16 cellular contexts compared by ENCODE assay signal in genomic region chr2:25337891-25338290, GRCh38. TPM values are rescaled to one million over a fixed set of nuclear protein-coding genes. Genes with fewer than 3 reads are reported as not detected.
DNase-seq lines count a peak whose midpoint lies in the region; ATAC-seq and TF ChIP-seq lines count a peak whose summit lies in the region.
"Had no signal": no experiment of that assay in that cellular context is flagged by ENCODE, and none has a peak within 500 bp of the region (broad histone marks: within the 10 kb centered on the region; RNA-seq: fewer than 3 reads in every experiment).

No MANE protein-coding gene starts in this region.

- peaks cover 60% of the 10 kb centered on the region for H3K4me1 ChIP-seq in CD8-positive, alpha-beta memory T cell (ENCODE audit: insufficient read depth, low read length)
- H3K4me1 ChIP-seq in adrenal gland (replicated peaks in 1 of 2) (peaks cover 29 to 72% of the 10 kb centered on the region in 2 donors), osteoblast (ENCODE audit: insufficient read depth, low read length) (no peaks in the 10 kb centered on the region)

- no peak overlapping the region for H2AFZ ChIP-seq in osteoblast (ENCODE audit: low read length)

- no peaks in the 10 kb centered on the region for H3K27me3 Mint-ChIP-seq in T-helper 2 cell treated with Interferon-gamma antibody and Interleukin-4, amounts not matched to agents 5 μg/mL and 100 μg/mL, for 36 hours (ENCODE audit: low read depth)
- H3K27me3 Mint-ChIP-seq in CD8-positive, alpha-beta memory T cell, result peaks cover 0 to 1% of the 10 kb centered on the region in 2 donors
- H3K27me3 Mint-ChIP-seq: stimulated activated naive B cell treated with anti-CD40 and anti-IgM and Interleukin-4, amounts not matched to agents 10 μg/mL and 1 μg/mL and 100 μg/mL, for 72 hours had no signal

- H3K27me3 ChIP-seq in CD8-positive, alpha-beta memory T cell (ENCODE audit: insufficient read depth, low read length, poor library complexity, severe bottlenecking), result no peaks in the 10 kb centered on the region
- H3K27me3 ChIP-seq in adrenal gland (no peaks in the 10 kb centered on the region), osteoblast (ENCODE audit: insufficient read depth, low read length) (no peaks in the 10 kb centered on the region)
- H3K27me3 ChIP-seq: left lung, SJCRH30 had no signal

- H3K9me3 ChIP-seq in CD8-positive, alpha-beta memory T cell (ENCODE audit: low read length), result no peaks in the 10 kb centered on the region
- H3K9me3 ChIP-seq in adrenal gland (replicated peaks in 1 of 3), result no peaks in the 10 kb centered on the region
- no peaks in the 10 kb centered on the region for H3K9me3 ChIP-seq in osteoblast (ENCODE audit: low read depth, low read length)
- H3K9me3 ChIP-seq: left lung, prostate gland, SJCRH30 had no signal

- no peak overlapping the region for H3K4me2 ChIP-seq in osteoblast (ENCODE audit: insufficient read depth, low read length)

- peak overlapping the region; percentile 39 for H3K4me3 Mint-ChIP-seq in T-helper 2 cell treated with Interferon-gamma antibody and Interleukin-4, amounts not matched to agents 5 μg/mL and 100 μg/mL, for 36 hours
- peak overlapping the region in 6 of 7 donors; percentile 3 to 87 (median 56) for H3K4me3 Mint-ChIP-seq in CD8-positive, alpha-beta memory T cell
- H3K4me3 Mint-ChIP-seq: stimulated activated naive B cell treated with anti-CD40 and anti-IgM and Interleukin-4, amounts not matched to agents 10 μg/mL and 1 μg/mL and 100 μg/mL, for 72 hours had no signal

- no peak for TF ChIP-seq CTCF in adrenal gland (IDR thresholded peaks at IDR 0.05)
- no peak for TF ChIP-seq CTCF in osteoblast (IDR thresholded peaks at IDR 0.05; ENCODE audit: extremely low read depth, low read depth, low read length)
- TF ChIP-seq CTCF in omental fat pad (IDR thresholded peaks at IDR 0.05), result no peak

- POLR2A ChIA-PET in CD8-positive, alpha-beta memory T cell (lab: Charles Lee), result interaction anchor here (1.0 to 1.9 kb wide), 2 partner anchors 15 to 23 kb away, joined by 3 to 5 read pairs; no protein-coding TSS in a partner anchor

- peak overlapping the region; percentile 55 for H3K27ac Mint-ChIP-seq in T-helper 2 cell treated with Interferon-gamma antibody and Interleukin-4, amounts not matched to agents 5 μg/mL and 100 μg/mL, for 36 hours
- H3K27ac Mint-ChIP-seq in CD8-positive, alpha-beta memory T cell, result peak overlapping the region in 6 of 8 donors; percentile 55 to 96 (median 84)
- H3K27ac Mint-ChIP-seq: stimulated activated naive B cell treated with anti-CD40 and anti-IgM and Interleukin-4, amounts not matched to agents 10 μg/mL and 1 μg/mL and 100 μg/mL, for 72 hours had no signal

- H3K36me3 Mint-ChIP-seq in T-helper 2 cell treated with Interferon-gamma antibody and Interleukin-4, amounts not matched to agents 5 μg/mL and 100 μg/mL, for 36 hours (ENCODE audit: low read depth), result peaks cover 6% of the 10 kb centered on the region
- peaks cover 0 to 5% (median 0%) of the 10 kb centered on the region in 3 donors for H3K36me3 Mint-ChIP-seq in CD8-positive, alpha-beta memory T cell

- H3K79me2 ChIP-seq in osteoblast (ENCODE audit: insufficient read depth, low read length), result peaks cover 21% of the 10 kb centered on the region

- intact Hi-C loops in adrenal gland (cut with DNase I), result no loop called here

- no peak overlapping the region for H3K4me3 ChIP-seq in CD8-positive, alpha-beta memory T cell (ENCODE audit: low read length)
- H3K4me3 ChIP-seq in adrenal gland, result no peak overlapping the region
- no peak overlapping the region for H3K4me3 ChIP-seq in osteoblast (ENCODE audit: insufficient read depth, low read length)
- H3K4me3 ChIP-seq: left lung, prostate gland, SJCRH30 had no signal

- ATAC-seq in omental fat pad (ENCODE audit: low FRiP score), result no peak
- no peak for ATAC-seq in GM21526 (IDR thresholded peaks at IDR 0.05; ENCODE audit: low FRiP score, unreplicated experiment)
- ATAC-seq: left lung; stimulated activated naive B cell treated with anti-CD40 and anti-IgM and Interleukin-4, amounts not matched to agents 10 μg/mL and 1 μg/mL and 100 μg/mL, for 72 hours had no signal

- CTCF ChIA-PET in CD8-positive, alpha-beta memory T cell (lab: Charles Lee), result interaction anchor here (1.0 to 1.8 kb wide), 3 partner anchors 24 to 61 kb away, joined by 3 to 5 read pairs (median 3); no protein-coding TSS in a partner anchor

- peaks cover 60% of the 10 kb centered on the region for H4K20me1 ChIP-seq in osteoblast (ENCODE audit: insufficient read depth, low read length)

- no peak overlapping the region for H3K27ac ChIP-seq in CD8-positive, alpha-beta memory T cell (ENCODE audit: low read depth, low read length)
- peak overlapping the region in 3 of 5 donors; percentile 9 to 92 (median 81) for H3K27ac ChIP-seq in adrenal gland
- H3K27ac ChIP-seq in osteoblast (ENCODE audit: low read depth, low read length), result no peak overlapping the region
- H3K27ac ChIP-seq: left lung, prostate gland, SJCRH30 had no signal

- peaks cover 42% of the 10 kb centered on the region for H3K4me1 Mint-ChIP-seq in T-helper 2 cell treated with Interferon-gamma antibody and Interleukin-4, amounts not matched to agents 5 μg/mL and 100 μg/mL, for 36 hours (ENCODE audit: low read depth)
- H3K4me1 Mint-ChIP-seq in CD8-positive, alpha-beta memory T cell, result peaks cover 53 to 68% (median 61%) of the 10 kb centered on the region in 3 donors

- H3K9me3 Mint-ChIP-seq in T-helper 2 cell treated with Interferon-gamma antibody and Interleukin-4, amounts not matched to agents 5 μg/mL and 100 μg/mL, for 36 hours, result no peaks in the 10 kb centered on the region
- H3K9me3 Mint-ChIP-seq in CD8-positive, alpha-beta memory T cell, result no peaks in the 10 kb centered on the region
- H3K9me3 Mint-ChIP-seq: stimulated activated naive B cell treated with anti-CD40 and anti-IgM and Interleukin-4, amounts not matched to agents 10 μg/mL and 1 μg/mL and 100 μg/mL, for 72 hours had no signal

- DNase-seq in T-helper 2 cell treated with Interferon-gamma antibody and Interleukin-4, amounts not matched to agents 5 μg/mL and 100 μg/mL, for 36 hours (ENCODE audit: low spot score), result no peak
- DNase-seq in T-helper 2 cell, result no peak
- DNase-seq in CD8-positive, alpha-beta memory T cell, result no peak
- no peak for DNase-seq in adrenal gland
- peak; percentile 66 for DNase-seq in osteoblast (ENCODE audit: insufficient read length, low spot score, missing footprints)
- DNase-seq in omental fat pad (ENCODE audit: low spot score), result no peak
- DNase-seq in NCI-H510A treated with DMSO at 0.1 percent for 48 hours (lab: John Stamatoyannopoulos, UW), result no peak
- DNase-seq: activated CD4-positive, alpha-beta T cell treated with anti-CD3 and anti-CD28 coated beads, Interleukin-2, amount 50 U/mL, for 4 hours; KBM-7; left lung; NCI-H1092; NCI-H526 treated with DMSO at 0.1 percent for 48 hours; SJCRH30; stimulated activated naive B cell treated with anti-CD40 and anti-IgM and Interleukin-4, amounts not matched to agents 10 μg/mL and 1 μg/mL and 100 μg/mL, for 72 hours had no signal

- TF ChIP-seq POLR2A in adrenal gland (IDR thresholded peaks at IDR 0.05), result no peak

- 71 to 78% (median 76%) methylated on average over 5 to 7 of the region's 7 CpGs for WGBS in adrenal gland, 4 donors

- no peaks in the 10 kb centered on the region for H3K36me3 ChIP-seq in CD8-positive, alpha-beta memory T cell (ENCODE audit: insufficient read depth, low read length)
- H3K36me3 ChIP-seq in adrenal gland (replicated peaks in 1 of 2), result no peaks in the 10 kb centered on the region
- H3K36me3 ChIP-seq in osteoblast (ENCODE audit: insufficient read depth, low read length), result no peaks in the 10 kb centered on the region
- H3K36me3 ChIP-seq: left lung, prostate gland had no signal

RNA-seq across cellular contexts. Expression of gene DNMT3A, which starts 3.8 kb away (rescaled TPM):
- total RNA-seq in CD8-positive, alpha-beta memory T cell, result 10 to 100 TPM; 77.9 to 80.7 TPM
- 19.4 TPM for polyA plus RNA-seq in CD8-positive, alpha-beta memory T cell
- total RNA-seq in adrenal gland (10 to 100 TPM; 10.6 to 53.4 (median 26.1) TPM), osteoblast (14.7 and 18.5 TPM in 2 replicates), omental fat pad (10 to 100 TPM in 1 of 4 donors, 1 to 10 TPM in 3; 8.0 to 18.0 (median 9.3) TPM)
- 10 to 100 TPM; 12.1 to 26.0 (median 17.3) TPM for polyA plus RNA-seq in adrenal gland

Comparison
In these comparisons a context has a peak if more than half of its experiments do, and no peak if none do; other contexts are left out.
1. H3K27ac ChIP-seq: peak in adrenal gland (3 of 5); none in CD8-positive, alpha-beta memory T cell (single experiment) and osteoblast (single experiment).